ENCODE assay signal across 14 cellular contexts in the genomic region with DNA sequence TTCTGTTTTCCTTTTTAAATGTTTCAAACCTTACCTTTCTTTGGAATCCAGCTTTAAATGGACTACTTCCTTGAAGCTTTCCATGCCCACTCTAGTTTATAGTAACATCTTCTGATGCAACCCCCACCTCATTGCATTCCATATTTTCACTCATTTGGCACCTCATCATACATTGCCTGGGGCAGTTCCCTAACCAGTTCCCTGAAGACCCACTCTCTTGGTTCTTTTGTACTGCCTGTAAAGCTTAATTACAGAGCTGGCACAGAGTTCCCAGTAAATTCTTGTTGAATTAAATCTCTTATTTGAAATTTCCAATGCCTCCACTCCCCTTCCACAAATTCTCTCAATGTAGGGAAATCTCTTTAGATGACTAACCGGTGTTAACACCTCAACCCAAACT.
DNase-seq lines count a peak whose midpoint lies in the region; ATAC-seq and TF ChIP-seq lines count a peak whose summit lies in the region.
"Had no signal": no experiment of that assay in that cellular context is flagged by ENCODE, and none has a peak within 500 bp of the region (broad histone marks: within the 10 kb centered on the region; RNA-seq: fewer than 3 reads in every experiment).

No MANE protein-coding gene starts in this region.

- no peak overlapping the region for H3K4me3 Mint-ChIP-seq in natural killer cell treated with Interleukin-12 subunit alpha and Interleukin-12 subunit beta and Interleukin-15 and Interleukin-18, amount 100 ng/mL, for 72 hours
- H3K4me3 Mint-ChIP-seq: H9; memory B cell; stimulated activated memory B cell treated with anti-CD40 and anti-IgM and Interleukin-4, amounts not matched to agents 10 μg/mL and 1 μg/mL and 100 μg/mL, for 72 hours had no signal

- H3K4me1 Mint-ChIP-seq in natural killer cell treated with Interleukin-12 subunit alpha and Interleukin-12 subunit beta and Interleukin-15 and Interleukin-18, amount 100 ng/mL, for 72 hours (ENCODE audit: low read depth in 2 of 2): no peaks in the 10 kb centered on the region
- H3K4me1 Mint-ChIP-seq: memory B cell; stimulated activated memory B cell treated with anti-CD40 and anti-IgM and Interleukin-4, amounts not matched to agents 10 μg/mL and 1 μg/mL and 100 μg/mL, for 72 hours had no signal

- H3K4me3 ChIP-seq in AG04450 (ENCODE audit: low read depth, low read length) (no peak overlapping the region), gastrocnemius medialis (no peak overlapping the region), psoas muscle (no peak overlapping the region)

- CTCF ChIA-PET in AG04450 (lab: Charles Lee): interaction anchor here (0.9 to 1.8 kb wide), 3 partner anchors 24 to 294 kb away, joined by 3 to 12 read pairs (median 5); no protein-coding TSS in a partner anchor

- TF ChIP-seq CTCF in AG04450 (IDR thresholded peaks at IDR 0.05; ENCODE audit: low read depth, low read length) (no peak), gastrocnemius medialis (IDR thresholded peaks at IDR 0.05 in 4 of 5, conservative IDR thresholded peaks at IDR 0.05 in 1 of 5) (no peak), psoas muscle (IDR thresholded peaks at IDR 0.05) (no peak)

- no peak for TF ChIP-seq POLR2A in gastrocnemius medialis (IDR thresholded peaks at IDR 0.05)

- H3K9me3 Mint-ChIP-seq in natural killer cell treated with Interleukin-12 subunit alpha and Interleukin-12 subunit beta and Interleukin-15 and Interleukin-18, amount 100 ng/mL, for 72 hours: peaks cover 3% of the 10 kb centered on the region
- H3K9me3 Mint-ChIP-seq: H9; memory B cell; stimulated activated memory B cell treated with anti-CD40 and anti-IgM and Interleukin-4, amounts not matched to agents 10 μg/mL and 1 μg/mL and 100 μg/mL, for 72 hours had no signal

- no peaks in the 10 kb centered on the region for H3K27me3 ChIP-seq in AG04450 (ENCODE audit: control insufficient read depth, insufficient read depth, low read length)
- H3K27me3 ChIP-seq in gastrocnemius medialis: no peaks in the 10 kb centered on the region
- no peaks in the 10 kb centered on the region for H3K27me3 ChIP-seq in psoas muscle (ENCODE audit: insufficient read depth in 3 of 3, low read length in 2 of 3)

- H3K36me3 ChIP-seq in gastrocnemius medialis: no peaks in the 10 kb centered on the region
- H3K36me3 ChIP-seq in psoas muscle (ENCODE audit: insufficient read depth in 1 of 2, low read depth in 1 of 2): no peaks in the 10 kb centered on the region

- H3K9me3 ChIP-seq in AG04450 (ENCODE audit: control insufficient read depth, insufficient read depth, low read length) (no peaks in the 10 kb centered on the region), gastrocnemius medialis (no peaks in the 10 kb centered on the region), psoas muscle (no peaks in the 10 kb centered on the region)

- H3K27ac Mint-ChIP-seq in natural killer cell treated with Interleukin-12 subunit alpha and Interleukin-12 subunit beta and Interleukin-15 and Interleukin-18, amount 100 ng/mL, for 72 hours: no peak overlapping the region
- H3K27ac Mint-ChIP-seq: memory B cell; stimulated activated memory B cell treated with anti-CD40 and anti-IgM and Interleukin-4, amounts not matched to agents 10 μg/mL and 1 μg/mL and 100 μg/mL, for 72 hours had no signal

- H3K4me1 ChIP-seq in gastrocnemius medialis (peaks cover 16 to 25% of the 10 kb centered on the region in 2 donors), psoas muscle (peaks cover 8% of the 10 kb centered on the region)

- peaks cover 0 to 2% of the 10 kb centered on the region in 2 donors for H3K27me3 Mint-ChIP-seq in natural killer cell treated with Interleukin-12 subunit alpha and Interleukin-12 subunit beta and Interleukin-15 and Interleukin-18, amount 100 ng/mL, for 72 hours
- H3K27me3 Mint-ChIP-seq: progenitor cell of endocrine pancreas; stimulated activated memory B cell treated with anti-CD40 and anti-IgM and Interleukin-4, amounts not matched to agents 10 μg/mL and 1 μg/mL and 100 μg/mL, for 72 hours had no signal

- DNase-seq in AG04450 (ENCODE audit: low read depth, low spot score) (no peak), NCI-H146 (lab: John Stamatoyannopoulos, UW) (peak; percentile 13), dedifferentiated amniotic fluid mesenchymal stem cell (ENCODE audit: extremely low spot score) (peak; percentile 53), gastrocnemius medialis (no peak), SK-N-DZ (ENCODE audit: low spot score) (no peak), psoas muscle (no peak)
- DNase-seq in natural killer cell treated with Interleukin-12 subunit alpha and Interleukin-12 subunit beta and Interleukin-15 and Interleukin-18, amount 100 ng/mL, for 72 hours (ENCODE audit: low spot score): no peak
- DNase-seq: activated naive CD4-positive, alpha-beta T cell treated with Interleukin-2 at 50 U/mL for 16 hours; H9; stimulated activated CD4-positive, alpha-beta T cell treated with anti-CD3 and anti-CD28 coated beads, Interleukin-2, amount 100 ng/mL, for 48 hours had no signal

- H3K36me3 Mint-ChIP-seq in natural killer cell treated with Interleukin-12 subunit alpha and Interleukin-12 subunit beta and Interleukin-15 and Interleukin-18, amount 100 ng/mL, for 72 hours: no peaks in the 10 kb centered on the region
- H3K36me3 Mint-ChIP-seq: memory B cell; stimulated activated memory B cell treated with anti-CD40 and anti-IgM and Interleukin-4, amounts not matched to agents 10 μg/mL and 1 μg/mL and 100 μg/mL, for 72 hours had no signal

- POLR2A ChIA-PET in AG04450 (lab: Yijun Ruan, JAX): interaction anchor here (0.6 to 2.0 kb wide), 2 partner anchors 9 to 257 kb away, joined by 3 to 5 read pairs; partner anchors contain the start of gene ARRDC3

- H3K27ac ChIP-seq in AG04450 (ENCODE audit: low read depth, low read length): peak overlapping the region; percentile 60
- peak overlapping the region in 3 of 4 donors; percentile 12 to 35 (median 27) for H3K27ac ChIP-seq in gastrocnemius medialis
- no peak overlapping the region for H3K27ac ChIP-seq in psoas muscle

- intact Hi-C loops in gastrocnemius medialis (cut with DNase I; ENCODE audit: low total_unique reads): no loop called here
- intact Hi-C loops in psoas muscle (cut with DNase I): no loop called here

- in situ Hi-C loops in gastrocnemius medialis (cut with MboI; ENCODE audit: low sequenced_read_pairs in 4 of 4): no loop called here

- no peak for ATAC-seq in gastrocnemius medialis
- ATAC-seq in psoas muscle: no peak
- ATAC-seq in HG03571 (IDR thresholded peaks at IDR 0.05; ENCODE audit: unreplicated experiment): no peak
- ATAC-seq in natural killer cell treated with Interleukin-12 subunit alpha and Interleukin-12 subunit beta and Interleukin-15 and Interleukin-18, amount 100 ng/mL, for 72 hours: no peak
- ATAC-seq: stimulated activated memory B cell treated with anti-CD40 and anti-IgM and Interleukin-4, amounts not matched to agents 10 μg/mL and 1 μg/mL and 100 μg/mL, for 72 hours had no signal

- 49 to 76% (median 59%) methylated on average over 1 of the region's 1 CpG for WGBS in psoas muscle, 3 donors

Comparison
In these comparisons a context has a peak if more than half of its experiments do, and no peak if none do; other contexts are left out.
1. DNase-seq: peak in NCI-H146 (single experiment) and dedifferentiated amniotic fluid mesenchymal stem cell (single experiment); none in AG04450 (single experiment), gastrocnemius medialis (0 of 2), SK-N-DZ (single experiment), psoas muscle (0 of 2) and natural killer cell treated with Interleukin-12 subunit alpha and Interleukin-12 subunit beta and Interleukin-15 and Interleukin-18, amount 100 ng/mL, for 72 hours (single experiment).